ENCODE assay signal across 9 cellular contexts in the genomic region with DNA sequence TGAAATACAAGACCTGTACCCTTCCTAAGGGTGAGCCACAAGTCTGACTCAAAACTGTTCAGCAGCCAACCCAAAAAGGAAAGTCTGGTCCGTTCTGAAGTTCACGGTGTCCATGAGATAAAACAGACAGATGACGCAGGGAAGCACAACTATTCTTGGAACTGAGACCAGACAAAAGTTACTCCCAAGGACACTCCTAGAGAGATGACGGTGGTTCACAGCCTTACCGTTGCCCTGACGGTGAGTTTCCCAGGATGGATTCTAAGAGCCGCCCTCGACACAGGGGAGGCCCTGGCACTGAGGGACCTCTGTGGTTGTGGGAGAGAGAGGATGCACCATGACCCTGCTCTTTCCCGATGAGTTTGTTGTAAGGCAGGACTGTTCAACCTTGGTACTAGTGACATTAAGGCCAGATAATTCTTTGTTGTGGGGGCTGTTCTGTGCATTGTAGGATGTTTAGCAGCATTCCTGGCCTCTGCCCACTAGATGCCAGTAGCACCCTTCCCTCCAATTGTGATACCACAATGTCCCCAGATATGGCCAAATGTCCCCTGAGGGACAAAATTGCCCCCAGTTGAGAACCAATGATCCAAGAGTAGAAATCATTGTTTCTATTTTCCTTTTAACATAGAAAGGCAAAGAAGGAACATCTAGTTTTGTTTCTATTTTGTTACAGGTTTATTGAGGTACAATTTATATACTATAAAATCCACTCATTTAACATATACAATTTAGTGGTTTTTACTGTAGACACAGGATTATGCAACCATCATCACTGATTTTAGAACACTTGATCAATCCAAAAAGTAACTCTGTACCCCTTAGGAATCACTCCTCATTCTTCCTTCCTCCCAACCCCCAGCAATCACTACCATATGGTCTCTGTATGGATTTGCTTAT. TPM values are rescaled to one million over a fixed set of nuclear protein-coding genes. Genes with fewer than 3 reads are reported as not detected.
DNase-seq lines count a peak whose midpoint lies in the region; ATAC-seq, FAIRE-seq and TF ChIP-seq lines count a peak whose summit lies in the region.
"Had no signal": no experiment of that assay in that cellular context is flagged by ENCODE, and none has a peak within 500 bp of the region (broad histone marks: within the 10 kb centered on the region; RNA-seq: fewer than 3 reads in every experiment).

No MANE protein-coding gene starts in this region.

- H3K4me3 ChIP-seq in AG04450 (ENCODE audit: low read depth, low read length): no peak overlapping the region
- H3K4me3 ChIP-seq in keratinocyte (ENCODE audit: control insufficient read depth in 2 of 3, extremely low read depth in 1 of 3, insufficient read depth in 2 of 3, low read depth in 1 of 3, low read length in 3 of 3): no peak overlapping the region

- ATAC-seq in GM18511 (IDR thresholded peaks at IDR 0.05; ENCODE audit: unreplicated experiment): no peak
- no peak for ATAC-seq in HG03342 (IDR thresholded peaks at IDR 0.05; ENCODE audit: unreplicated experiment)

- H3K9me3 ChIP-seq in AG04450 (ENCODE audit: control insufficient read depth, insufficient read depth, low read length) (no peaks in the 10 kb centered on the region), keratinocyte (ENCODE audit: control insufficient read depth, low read depth, low read length) (no peaks in the 10 kb centered on the region)

- FAIRE-seq in keratinocyte (lab: Jason Lieb, UNC): no peak
- FAIRE-seq in GM19239 (lab: Jason Lieb, UNC): no peak
- FAIRE-seq: colon had no signal

- peaks cover 29% of the 10 kb centered on the region for H3K27me3 ChIP-seq in AG04450 (ENCODE audit: control insufficient read depth, insufficient read depth, low read length)
- peaks cover 4% of the 10 kb centered on the region for H3K27me3 ChIP-seq in keratinocyte (ENCODE audit: control insufficient read depth, extremely low read depth, insufficient read depth, low read length)

- no peak overlapping the region for H3K4me2 ChIP-seq in keratinocyte (ENCODE audit: control insufficient read depth, extremely low read depth, insufficient read depth, low read depth, low read length)

- no peaks in the 10 kb centered on the region for H3K9me1 ChIP-seq in keratinocyte (ENCODE audit: control insufficient read depth, extremely low read depth, insufficient read depth, low read length)

- peak; percentile 53 for TF ChIP-seq CTCF in AG04450 (IDR thresholded peaks at IDR 0.05; ENCODE audit: low read depth, low read length)
- TF ChIP-seq CTCF in GM20000 (IDR thresholded peaks at IDR 0.05; ENCODE audit: extremely low read depth, missing control alignments): peak; percentile 44
- TF ChIP-seq CTCF in keratinocyte (optimal IDR thresholded peaks at IDR 0.05 in 1 of 3, IDR thresholded peaks at IDR 0.05 in 1 of 3, conservative IDR thresholded peaks at IDR 0.05 in 1 of 3; ENCODE audit: extremely low read depth in 1 of 3, insufficient read depth in 2 of 3, low read length in 3 of 3): peak; percentile 14 to 49 (median 14)

- no peaks in the 10 kb centered on the region for H3K4me1 ChIP-seq in keratinocyte (ENCODE audit: control insufficient read depth, extremely low read depth, insufficient read depth, low read length)

- H3K9ac ChIP-seq in keratinocyte (ENCODE audit: control insufficient read depth, extremely low read depth, insufficient read depth, low read length): no peak overlapping the region

- H3K27ac ChIP-seq in AG04450 (ENCODE audit: low read depth, low read length): no peak overlapping the region
- no peak overlapping the region for H3K27ac ChIP-seq in keratinocyte (ENCODE audit: control insufficient read depth, insufficient read depth, low read length)

- DNase-seq in AG04450 (ENCODE audit: low read depth, low spot score) (no peak), GM20000 (ENCODE audit: low spot score) (no peak), SW480 (ENCODE audit: low spot score) (peak; percentile 41), keratinocyte (ENCODE audit: low read depth, low spot score) (no peak), GM19239 (ENCODE audit: insufficient read length, low spot score) (no peak)
- no peak for DNase-seq in stimulated activated CD4-positive, alpha-beta T cell treated with anti-CD3 and anti-CD28 coated beads, Interleukin-4, amount 100 ng/mL, for 1 hour

- CTCF ChIA-PET in AG04450 (lab: Charles Lee): interaction anchor here (0.9 to 1.2 kb wide), 3 partner anchors 13 to 75 kb away, joined by 3 to 4 read pairs (median 4); no protein-coding TSS in a partner anchor

- no peaks in the 10 kb centered on the region for H4K20me1 ChIP-seq in keratinocyte (ENCODE audit: control insufficient read depth, extremely low read depth, insufficient read depth, low read length)

- dilution Hi-C loops in keratinocyte (cut with MboI; ENCODE audit: extremely low pct_ligation_motif_present, low sequenced_read_pairs): no loop called here

- no peaks in the 10 kb centered on the region for H3K36me3 ChIP-seq in keratinocyte (ENCODE audit: control insufficient read depth in 2 of 2, extremely low read depth in 1 of 2, insufficient read depth in 2 of 2, low read length in 2 of 2)

- H2AFZ ChIP-seq in keratinocyte (ENCODE audit: control insufficient read depth, low read length): no peak overlapping the region

- no peaks in the 10 kb centered on the region for H3K79me2 ChIP-seq in keratinocyte (ENCODE audit: control insufficient read depth, insufficient read depth, low read length)

- POLR2A ChIA-PET in AG04450 (lab: Yijun Ruan, JAX): no interaction called here

RNA-seq across cellular contexts. Expression of a gene that starts 23.0 kb away (rescaled TPM):
- polyA plus RNA-seq in AG04450 (2011; rRNA removed) (not detected in 2 replicates), keratinocyte (not detected in 3 replicates)
- polyA minus RNA-seq in AG04450 (2011; rRNA and poly(A)+ RNA removed): not detected in 2 replicates
- polyA plus RNA-seq in keratinocyte (2011; ENCODE audit: low read depth): not detected
- polyA plus RNA-seq in keratinocyte (2011; cell fraction: cytosol; rRNA removed): not detected in 2 replicates
- polyA plus RNA-seq in keratinocyte (2011; cell fraction: nucleus; rRNA removed): not detected in 2 replicates
- not detected in 2 replicates for polyA plus RNA-seq in keratinocyte (2012; ENCODE audit: low replicate concordance)
- not detected in 3 replicates for polyA minus RNA-seq in keratinocyte
- not detected for polyA minus RNA-seq in keratinocyte (2011; cell fraction: cytosol; rRNA and poly(A)+ RNA removed)
- not detected in 2 replicates for polyA minus RNA-seq in keratinocyte (2011; cell fraction: nucleus; rRNA and poly(A)+ RNA removed)

RNA-seq across cellular contexts. Expression of a gene that starts 48.0 kb away (rescaled TPM):
- polyA plus RNA-seq in AG04450 (2011; rRNA removed): 9.1 and 12.2 TPM in 2 replicates
- polyA minus RNA-seq in AG04450 (2011; rRNA and poly(A)+ RNA removed): 8.0 and 8.8 TPM in 2 replicates
- polyA plus RNA-seq in keratinocyte: 0.04 to 0.19 TPM (median 0.07 TPM) in 3 replicates
- 0.44 TPM for polyA plus RNA-seq in keratinocyte (2011; ENCODE audit: low read depth)
- 0.27 TPM in 1 of 2 replicates, not detected in the other for polyA plus RNA-seq in keratinocyte (2011; cell fraction: cytosol; rRNA removed)
- polyA plus RNA-seq in keratinocyte (2011; cell fraction: nucleus; rRNA removed): 0.45 and 0.51 TPM in 2 replicates
- polyA plus RNA-seq in keratinocyte (2012; ENCODE audit: low replicate concordance): 0.24 and 0.95 TPM in 2 replicates
- polyA minus RNA-seq in keratinocyte: 0.20 TPM in 1 of 3 replicates, not detected in the others
- polyA minus RNA-seq in keratinocyte (2011; cell fraction: cytosol; rRNA and poly(A)+ RNA removed): not detected
- polyA minus RNA-seq in keratinocyte (2011; cell fraction: nucleus; rRNA and poly(A)+ RNA removed): not detected in 2 replicates

RNA-seq across cellular contexts. Expression of a gene that starts 56.1 kb away (rescaled TPM):
- 132 and 155 TPM in 2 replicates for polyA plus RNA-seq in AG04450 (2011; rRNA removed)
- polyA minus RNA-seq in AG04450 (2011; rRNA and poly(A)+ RNA removed): 58.0 and 72.8 TPM in 2 replicates
- 53.1 to 68.2 TPM (median 62.5 TPM) in 3 replicates for polyA plus RNA-seq in keratinocyte
- polyA plus RNA-seq in keratinocyte (2011; ENCODE audit: low read depth): 27.4 TPM
- polyA plus RNA-seq in keratinocyte (2011; cell fraction: cytosol; rRNA removed): 47.9 and 70.6 TPM in 2 replicates
- polyA plus RNA-seq in keratinocyte (2011; cell fraction: nucleus; rRNA removed): 17.0 and 20.4 TPM in 2 replicates
- 39.8 and 73.4 TPM in 2 replicates for polyA plus RNA-seq in keratinocyte (2012; ENCODE audit: low replicate concordance)
- polyA minus RNA-seq in keratinocyte: 25.8 to 32.3 TPM (median 31.8 TPM) in 3 replicates
- 25.7 TPM for polyA minus RNA-seq in keratinocyte (2011; cell fraction: cytosol; rRNA and poly(A)+ RNA removed)
- polyA minus RNA-seq in keratinocyte (2011; cell fraction: nucleus; rRNA and poly(A)+ RNA removed): 5.3 and 10.4 TPM in 2 replicates
